In the genomic region with DNA sequence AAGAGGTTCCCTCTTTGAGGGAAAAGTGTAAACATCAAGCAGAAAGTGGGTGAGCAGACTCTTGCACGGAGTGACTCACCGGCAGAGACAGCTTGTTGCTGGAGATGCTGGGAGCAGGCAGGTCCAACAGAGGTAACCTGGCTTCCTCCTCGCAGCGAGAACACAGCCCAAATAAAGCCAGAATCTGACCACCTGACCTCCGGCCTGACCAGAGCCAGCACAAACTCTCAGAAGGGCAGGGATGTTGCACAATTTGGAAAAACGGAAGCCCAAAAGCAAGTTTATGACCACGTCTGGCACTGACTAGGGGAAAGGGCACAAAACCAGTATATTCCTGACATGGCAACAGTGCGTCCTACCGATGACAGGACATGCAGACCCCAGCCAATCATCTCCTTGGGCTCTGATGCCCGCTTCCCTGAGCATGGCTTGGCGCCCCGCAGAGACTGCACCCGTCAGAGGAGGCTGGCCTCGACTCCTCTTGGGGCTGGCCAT, we compare ENCODE assay signal across 13 cellular contexts. TPM values are rescaled to one million over a fixed set of nuclear protein-coding genes. Genes with fewer than 3 reads are reported as not detected.
DNase-seq lines count a peak whose midpoint lies in the region; ATAC-seq, FAIRE-seq and TF ChIP-seq lines count a peak whose summit lies in the region.
"Had no signal": no experiment of that assay in that cellular context is flagged by ENCODE, and none has a peak within 500 bp of the region (broad histone marks: within the 10 kb centered on the region; RNA-seq: fewer than 3 reads in every experiment).

No MANE protein-coding gene starts in this region.

- no peaks in the 10 kb centered on the region for H3K27me3 ChIP-seq in small intestine (ENCODE audit: control insufficient read depth in 2 of 2, insufficient read depth in 2 of 2, low read length in 2 of 2)

- no peak for ATAC-seq in activated T-helper 17 cell treated with anti-CD3 and anti-CD28 coated beads, Interleukin-2, amount 50 U/mL, for 72 hours (replicated peaks)
- ATAC-seq in left ventricle myocardium superior: peak; percentile 18

- CTCF ChIA-PET in HEK293 (lab: Yijun Ruan, JAX): no interaction called here

- peak overlapping the region; percentile 61 for H3K4me3 Mint-ChIP-seq in activated T-helper 17 cell treated with anti-CD3 and anti-CD28 coated beads, Interleukin-2, amount 50 U/mL, for 72 hours

- H3K27ac Mint-ChIP-seq in activated T-helper 17 cell treated with anti-CD3 and anti-CD28 coated beads, Interleukin-2, amount 50 U/mL, for 72 hours: peak overlapping the region; percentile 13

- H3K36me3 Mint-ChIP-seq in activated T-helper 17 cell treated with anti-CD3 and anti-CD28 coated beads, Interleukin-2, amount 50 U/mL, for 72 hours (ENCODE audit: low read depth): no peaks in the 10 kb centered on the region

- no peaks in the 10 kb centered on the region for H3K27me3 Mint-ChIP-seq in activated T-helper 17 cell treated with anti-CD3 and anti-CD28 coated beads, Interleukin-2, amount 50 U/mL, for 72 hours

- intact Hi-C loops in left ventricle myocardium superior (cut with micrococcal nuclease): loop anchor here (5.0 kb wide), 1 partner anchor 301 kb away; no protein-coding TSS in a partner anchor

- H3K4me3 ChIP-seq in HEK293 (ENCODE audit: low read depth, low read length): no peak overlapping the region
- no peak overlapping the region for H3K4me3 ChIP-seq in small intestine (ENCODE audit: low read depth in 1 of 2, low read length in 2 of 2)
- H3K4me3 ChIP-seq: skin epidermis had no signal

- WGBS in small intestine, 3 donors: 53 to 76% (median 65%) methylated on average over 14 of the region's 14 CpGs

- DNase-seq in left ventricle myocardium superior (peak; percentile 56), small intestine (peak; percentile 47), SHP77 treated with DMSO at 0.1 percent for 48 hours (lab: John Stamatoyannopoulos, UW) (no peak), NCI-H1105 treated with DMSO at 0.1 percent for 48 hours (lab: John Stamatoyannopoulos, UW) (no peak), amniotic stem cell (lab: John Stamatoyannopoulos, UW) (no peak), SIG-M5 treated with dmso at 0.1 percent for 504 hours (lab: John Stamatoyannopoulos, UW; ENCODE audit: unreplicated experiment) (no peak)
- DNase-seq: activated T-cell treated with anti-CD3 and anti-CD28 coated beads for 4 hours; effector CD4-positive, alpha-beta T cell; kidney; SK-N-SH had no signal

- H3K36me3 ChIP-seq in HEK293 (ENCODE audit: control insufficient read depth in 2 of 2, insufficient read depth in 1 of 2, low read length in 2 of 2): peaks cover 0 to 6% of the 10 kb centered on the region in 2 experiments; a peak in 1 of 3 replicates
- peaks cover 0 to 2% of the 10 kb centered on the region in 2 donors for H3K36me3 ChIP-seq in small intestine (ENCODE audit: control insufficient read depth in 2 of 2, insufficient read depth in 2 of 2, low read length in 2 of 2)

- TF ChIP-seq CTCF in HEK293 (tag by site-specific recombination; IDR thresholded peaks at IDR 0.05): no peak

- H3K9me3 Mint-ChIP-seq in activated T-helper 17 cell treated with anti-CD3 and anti-CD28 coated beads, Interleukin-2, amount 50 U/mL, for 72 hours: no peaks in the 10 kb centered on the region

- H3K4me1 ChIP-seq in HEK293 (ENCODE audit: control insufficient read depth, insufficient read depth, low read length) (no peaks in the 10 kb centered on the region; the same call in none of the 2 replicates), small intestine (ENCODE audit: control insufficient read depth in 2 of 2, insufficient read depth in 1 of 2, low read depth in 1 of 2, low read length in 1 of 2) (peaks cover 0 to 2% of the 10 kb centered on the region in 2 donors)

- H3K27ac ChIP-seq in HEK293 (ENCODE audit: extremely low read depth, low read depth, low read length) (no peak overlapping the region), small intestine (ENCODE audit: low read depth in 1 of 2, low read length in 1 of 2) (no peak overlapping the region)

- no peak for FAIRE-seq in small intestine (lab: Jason Lieb, UNC)
- FAIRE-seq: kidney had no signal

- POLR2A ChIA-PET in HEK293 (lab: Yijun Ruan, JAX): no interaction called here

- no peaks in the 10 kb centered on the region for H3K9me3 ChIP-seq in HEK293 (ENCODE audit: control insufficient read depth, insufficient read depth, low read depth, low read length)
- H3K9me3 ChIP-seq in small intestine (ENCODE audit: control insufficient read depth, low read depth): no peaks in the 10 kb centered on the region
- H3K9me3 ChIP-seq: SK-N-SH had no signal

- peaks cover 36% of the 10 kb centered on the region for H3K4me1 Mint-ChIP-seq in activated T-helper 17 cell treated with anti-CD3 and anti-CD28 coated beads, Interleukin-2, amount 50 U/mL, for 72 hours

TF ChIP-seq in HEK293, 187 proteins besides CTCF, POLR2A, EP300 and RAD21:
- TF ChIP-seq MZF1 (tag by site-specific recombination; IDR thresholded peaks at IDR 0.05; ENCODE audit: borderline replicate concordance) (no peak), ZNF473 (tag by site-specific recombination; IDR thresholded peaks at IDR 0.05) (no peak), ZNF157 (tag by site-specific recombination; IDR thresholded peaks at IDR 0.05) (no peak), ZNF202 (tag by site-specific recombination; IDR thresholded peaks at IDR 0.05; ENCODE audit: borderline replicate concordance) (no peak), SCRT2 (tag by site-specific recombination; IDR thresholded peaks at IDR 0.05) (peak; percentile 73), GLI2 (tag by site-specific recombination; IDR thresholded peaks at IDR 0.05; ENCODE audit: borderline replicate concordance, low read depth) (no peak), ZNF292 (tag by site-specific recombination; IDR thresholded peaks at IDR 0.05; ENCODE audit: borderline replicate concordance, low read depth) (no peak), ZSCAN23 (tag by site-specific recombination; IDR thresholded peaks at IDR 0.05) (no peak), ZNF366 (tag by site-specific recombination; conservative IDR thresholded peaks at IDR 0.05) (no peak), ZNF133 (tag by site-specific recombination; IDR thresholded peaks at IDR 0.05) (peak; percentile 80), ZNF184 (tag by site-specific recombination; IDR thresholded peaks at IDR 0.05) (no peak), HOXD13 (CRISPR knock-in tag; IDR thresholded peaks at IDR 0.05; ENCODE audit: borderline replicate concordance) (no peak), ZBTB8A (tag by site-specific recombination; IDR thresholded peaks at IDR 0.05) (no peak)
- TF ChIP-seq, protein P1, sequence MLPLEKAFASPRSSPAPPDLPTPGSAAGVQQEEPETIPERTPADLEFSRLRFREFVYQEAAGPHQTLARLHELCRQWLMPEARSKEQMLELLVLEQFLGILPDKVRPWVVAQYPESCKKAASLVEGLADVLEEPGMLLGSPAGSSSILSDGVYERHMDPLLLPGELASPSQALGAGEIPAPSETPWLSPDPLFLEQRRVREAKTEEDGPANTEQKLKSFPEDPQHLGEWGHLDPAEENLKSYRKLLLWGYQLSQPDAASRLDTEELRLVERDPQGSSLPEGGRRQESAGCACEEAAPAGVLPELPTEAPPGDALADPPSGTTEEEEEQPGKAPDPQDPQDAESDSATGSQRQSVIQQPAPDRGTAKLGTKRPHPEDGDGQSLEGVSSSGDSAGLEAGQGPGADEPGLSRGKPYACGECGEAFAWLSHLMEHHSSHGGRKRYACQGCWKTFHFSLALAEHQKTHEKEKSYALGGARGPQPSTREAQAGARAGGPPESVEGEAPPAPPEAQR (tag by site-specific recombination; IDR thresholded peaks at IDR 0.05): no peak
TF ChIP-seq in HEK293: peak in this region for 2.

RNA-seq across cellular contexts. Expression of a gene that starts 5.4 kb away (rescaled TPM):
- total RNA-seq in activated T-helper 17 cell treated with anti-CD3 and anti-CD28 coated beads, Interleukin-2, amount 50 U/mL, for 72 hours: 10 to 100 TPM; 49.3 to 82.4 TPM
- 50.7 TPM for total RNA-seq in left ventricle myocardium superior
- 100 to 1,000 TPM in 2 of 3 donors, 10 to 100 TPM in 1; 51.0 to 207 (median 139) TPM for polyA plus RNA-seq in small intestine

Comparison
In these comparisons a context has a peak if more than half of its experiments do, and no peak if none do; other contexts are left out.
1. DNase-seq: peak in left ventricle myocardium superior (single experiment) and small intestine (single experiment); none in SHP77 treated with DMSO at 0.1 percent for 48 hours (single experiment), NCI-H1105 treated with DMSO at 0.1 percent for 48 hours (single experiment), amniotic stem cell (single experiment) and SIG-M5 treated with dmso at 0.1 percent for 504 hours (single experiment).